In the genomic region with DNA sequence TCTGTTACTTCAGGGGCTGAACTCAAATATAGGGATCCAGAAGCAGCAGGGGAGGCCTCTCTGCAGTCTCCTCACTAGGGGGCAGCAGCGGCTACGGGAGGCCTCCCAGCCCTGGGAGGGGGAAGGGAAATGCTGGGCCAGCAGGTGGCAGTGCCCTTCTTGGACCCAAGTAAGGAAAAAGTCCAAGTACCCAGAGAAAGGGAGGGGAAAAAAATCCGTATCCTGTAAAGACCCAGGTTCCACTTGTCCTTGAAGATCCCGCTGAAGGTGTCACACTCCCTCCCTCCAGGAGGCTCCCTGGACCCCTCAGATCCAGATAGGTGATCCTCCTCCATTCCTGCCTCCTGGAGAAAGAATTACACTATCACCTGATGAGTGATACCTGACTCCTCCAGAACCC, we compare ENCODE assay signal across 1 cellular context.
TF ChIP-seq lines count a peak whose summit lies in the region.

No MANE protein-coding gene starts in this region.

TF ChIP-seq in GM12878, 131 proteins besides CTCF, POLR2A, EP300 and RAD21 (continued from another document):
- 0 out of 2 replicates have a peak, but pooled peaks have one; percentile 23 for TF ChIP-seq TCF12 (IDR thresholded peaks at IDR 0.05; ENCODE audit: low read depth, low read length)
- TF ChIP-seq CREB1 (IDR thresholded peaks at IDR 0.05; ENCODE audit: low read depth) = no peak
- 0 out of 2 replicates have a peak, but pooled peaks have one; percentile 33 for TF ChIP-seq ESRRA (IDR thresholded peaks at IDR 0.05; ENCODE audit: low read length)
- TF ChIP-seq, protein P1, sequence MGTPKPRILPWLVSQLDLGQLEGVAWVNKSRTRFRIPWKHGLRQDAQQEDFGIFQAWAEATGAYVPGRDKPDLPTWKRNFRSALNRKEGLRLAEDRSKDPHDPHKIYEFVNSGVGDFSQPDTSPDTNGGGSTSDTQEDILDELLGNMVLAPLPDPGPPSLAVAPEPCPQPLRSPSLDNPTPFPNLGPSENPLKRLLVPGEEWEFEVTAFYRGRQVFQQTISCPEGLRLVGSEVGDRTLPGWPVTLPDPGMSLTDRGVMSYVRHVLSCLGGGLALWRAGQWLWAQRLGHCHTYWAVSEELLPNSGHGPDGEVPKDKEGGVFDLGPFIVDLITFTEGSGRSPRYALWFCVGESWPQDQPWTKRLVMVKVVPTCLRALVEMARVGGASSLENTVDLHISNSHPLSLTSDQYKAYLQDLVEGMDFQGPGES (IDR thresholded peaks at IDR 0.05) = no peak
- peak; percentile 56; the same call in 1 of the 2 replicates for TF ChIP-seq RB1 (IDR thresholded peaks at IDR 0.05; ENCODE audit: borderline replicate concordance)
- TF ChIP-seq, protein P2, sequence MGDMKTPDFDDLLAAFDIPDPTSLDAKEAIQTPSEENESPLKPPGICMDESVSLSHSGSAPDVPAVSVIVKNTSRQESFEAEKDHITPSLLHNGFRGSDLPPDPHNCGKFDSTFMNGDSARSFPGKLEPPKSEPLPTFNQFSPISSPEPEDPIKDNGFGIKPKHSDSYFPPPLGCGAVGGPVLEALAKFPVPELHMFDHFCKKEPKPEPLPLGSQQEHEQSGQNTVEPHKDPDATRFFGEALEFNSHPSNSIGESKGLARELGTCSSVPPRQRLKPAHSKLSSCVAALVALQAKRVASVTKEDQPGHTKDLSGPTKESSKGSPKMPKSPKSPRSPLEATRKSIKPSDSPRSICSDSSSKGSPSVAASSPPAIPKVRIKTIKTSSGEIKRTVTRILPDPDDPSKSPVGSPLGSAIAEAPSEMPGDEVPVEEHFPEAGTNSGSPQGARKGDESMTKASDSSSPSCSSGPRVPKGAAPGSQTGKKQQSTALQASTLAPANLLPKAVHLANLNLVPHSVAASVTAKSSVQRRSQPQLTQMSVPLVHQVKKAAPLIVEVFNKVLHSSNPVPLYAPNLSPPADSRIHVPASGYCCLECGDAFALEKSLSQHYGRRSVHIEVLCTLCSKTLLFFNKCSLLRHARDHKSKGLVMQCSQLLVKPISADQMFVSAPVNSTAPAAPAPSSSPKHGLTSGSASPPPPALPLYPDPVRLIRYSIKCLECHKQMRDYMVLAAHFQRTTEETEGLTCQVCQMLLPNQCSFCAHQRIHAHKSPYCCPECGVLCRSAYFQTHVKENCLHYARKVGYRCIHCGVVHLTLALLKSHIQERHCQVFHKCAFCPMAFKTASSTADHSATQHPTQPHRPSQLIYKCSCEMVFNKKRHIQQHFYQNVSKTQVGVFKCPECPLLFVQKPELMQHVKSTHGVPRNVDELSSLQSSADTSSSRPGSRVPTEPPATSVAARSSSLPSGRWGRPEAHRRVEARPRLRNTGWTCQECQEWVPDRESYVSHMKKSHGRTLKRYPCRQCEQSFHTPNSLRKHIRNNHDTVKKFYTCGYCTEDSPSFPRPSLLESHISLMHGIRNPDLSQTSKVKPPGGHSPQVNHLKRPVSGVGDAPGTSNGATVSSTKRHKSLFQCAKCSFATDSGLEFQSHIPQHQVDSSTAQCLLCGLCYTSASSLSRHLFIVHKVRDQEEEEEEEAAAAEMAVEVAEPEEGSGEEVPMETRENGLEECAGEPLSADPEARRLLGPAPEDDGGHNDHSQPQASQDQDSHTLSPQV (IDR thresholded peaks at IDR 0.05) = 0 out of 2 replicates have a peak, but pooled peaks have one; percentile 49
- 0 out of 2 replicates have a peak, but pooled peaks have one; percentile 50 for TF ChIP-seq GATAD2B (conservative IDR thresholded peaks at IDR 0.05; ENCODE audit: low read depth)
- TF ChIP-seq MTA3 (IDR thresholded peaks at IDR 0.05; ENCODE audit: borderline replicate concordance, low read length) = no peak
- TF ChIP-seq SRF (IDR thresholded peaks at IDR 0.05; ENCODE audit: low read depth in 2 of 2, low read length in 2 of 2) = no peak
- TF ChIP-seq SMARCA5 (IDR thresholded peaks at IDR 0.05) = peak; percentile 65; the same call in 1 of the 2 replicates
- TF ChIP-seq SMC3 (IDR thresholded peaks at IDR 0.05; ENCODE audit: borderline replicate concordance, low read length) = peak; percentile 81
- peak; percentile 43; the same call in 1 of the 2 replicates for TF ChIP-seq LARP7 (IDR thresholded peaks at IDR 0.05)
- no peak for TF ChIP-seq MEF2B (IDR thresholded peaks at IDR 0.05; ENCODE audit: partially characterized antibody, poor library complexity, severe bottlenecking)
- TF ChIP-seq CHD2 (IDR thresholded peaks at IDR 0.05; ENCODE audit: borderline replicate concordance, low read depth, low read length) = peak; percentile 84
- TF ChIP-seq, protein P3, sequence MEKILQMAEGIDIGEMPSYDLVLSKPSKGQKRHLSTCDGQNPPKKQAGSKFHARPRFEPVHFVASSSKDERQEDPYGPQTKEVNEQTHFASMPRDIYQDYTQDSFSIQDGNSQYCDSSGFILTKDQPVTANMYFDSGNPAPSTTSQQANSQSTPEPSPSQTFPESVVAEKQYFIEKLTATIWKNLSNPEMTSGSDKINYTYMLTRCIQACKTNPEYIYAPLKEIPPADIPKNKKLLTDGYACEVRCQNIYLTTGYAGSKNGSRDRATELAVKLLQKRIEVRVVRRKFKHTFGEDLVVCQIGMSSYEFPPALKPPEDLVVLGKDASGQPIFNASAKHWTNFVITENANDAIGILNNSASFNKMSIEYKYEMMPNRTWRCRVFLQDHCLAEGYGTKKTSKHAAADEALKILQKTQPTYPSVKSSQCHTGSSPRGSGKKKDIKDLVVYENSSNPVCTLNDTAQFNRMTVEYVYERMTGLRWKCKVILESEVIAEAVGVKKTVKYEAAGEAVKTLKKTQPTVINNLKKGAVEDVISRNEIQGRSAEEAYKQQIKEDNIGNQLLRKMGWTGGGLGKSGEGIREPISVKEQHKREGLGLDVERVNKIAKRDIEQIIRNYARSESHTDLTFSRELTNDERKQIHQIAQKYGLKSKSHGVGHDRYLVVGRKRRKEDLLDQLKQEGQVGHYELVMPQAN (conservative IDR thresholded peaks at IDR 0.05) = peak; percentile 37; the same call in 1 of the 2 replicates
- TF ChIP-seq BHLHE40 (IDR thresholded peaks at IDR 0.05; ENCODE audit: borderline replicate concordance in 1 of 2, low read depth in 2 of 2, low read length in 1 of 2) = peak in 1 of 2 experiments; percentile 31; a peak in 1 of 4 replicates
- no peak for TF ChIP-seq FOS (IDR thresholded peaks at IDR 0.05; ENCODE audit: borderline replicate concordance, extremely low read depth, insufficient read length)
- 0 out of 2 replicates have a peak, but pooled peaks have one; percentile 16 for TF ChIP-seq CREM (IDR thresholded peaks at IDR 0.05; ENCODE audit: low read depth)
- TF ChIP-seq TAF1 (IDR thresholded peaks at IDR 0.05; ENCODE audit: borderline replicate concordance, low read depth, low read length) = no peak
- TF ChIP-seq SMAD5 (IDR thresholded peaks at IDR 0.05; ENCODE audit: low read depth) = no peak
- TF ChIP-seq IKZF1 (conservative IDR thresholded peaks at IDR 0.05) = 0 out of 2 replicates have a peak, but pooled peaks have one; percentile 44
- TF ChIP-seq IRF4 (IDR thresholded peaks at IDR 0.05; ENCODE audit: low read depth, low read length) = no peak
- TF ChIP-seq PML (IDR thresholded peaks at IDR 0.05; ENCODE audit: low read length) = no peak
- TF ChIP-seq MEF2A (IDR thresholded peaks at IDR 0.05; ENCODE audit: insufficient read depth, low read depth, low read length) = no peak
- TF ChIP-seq, protein P4, sequence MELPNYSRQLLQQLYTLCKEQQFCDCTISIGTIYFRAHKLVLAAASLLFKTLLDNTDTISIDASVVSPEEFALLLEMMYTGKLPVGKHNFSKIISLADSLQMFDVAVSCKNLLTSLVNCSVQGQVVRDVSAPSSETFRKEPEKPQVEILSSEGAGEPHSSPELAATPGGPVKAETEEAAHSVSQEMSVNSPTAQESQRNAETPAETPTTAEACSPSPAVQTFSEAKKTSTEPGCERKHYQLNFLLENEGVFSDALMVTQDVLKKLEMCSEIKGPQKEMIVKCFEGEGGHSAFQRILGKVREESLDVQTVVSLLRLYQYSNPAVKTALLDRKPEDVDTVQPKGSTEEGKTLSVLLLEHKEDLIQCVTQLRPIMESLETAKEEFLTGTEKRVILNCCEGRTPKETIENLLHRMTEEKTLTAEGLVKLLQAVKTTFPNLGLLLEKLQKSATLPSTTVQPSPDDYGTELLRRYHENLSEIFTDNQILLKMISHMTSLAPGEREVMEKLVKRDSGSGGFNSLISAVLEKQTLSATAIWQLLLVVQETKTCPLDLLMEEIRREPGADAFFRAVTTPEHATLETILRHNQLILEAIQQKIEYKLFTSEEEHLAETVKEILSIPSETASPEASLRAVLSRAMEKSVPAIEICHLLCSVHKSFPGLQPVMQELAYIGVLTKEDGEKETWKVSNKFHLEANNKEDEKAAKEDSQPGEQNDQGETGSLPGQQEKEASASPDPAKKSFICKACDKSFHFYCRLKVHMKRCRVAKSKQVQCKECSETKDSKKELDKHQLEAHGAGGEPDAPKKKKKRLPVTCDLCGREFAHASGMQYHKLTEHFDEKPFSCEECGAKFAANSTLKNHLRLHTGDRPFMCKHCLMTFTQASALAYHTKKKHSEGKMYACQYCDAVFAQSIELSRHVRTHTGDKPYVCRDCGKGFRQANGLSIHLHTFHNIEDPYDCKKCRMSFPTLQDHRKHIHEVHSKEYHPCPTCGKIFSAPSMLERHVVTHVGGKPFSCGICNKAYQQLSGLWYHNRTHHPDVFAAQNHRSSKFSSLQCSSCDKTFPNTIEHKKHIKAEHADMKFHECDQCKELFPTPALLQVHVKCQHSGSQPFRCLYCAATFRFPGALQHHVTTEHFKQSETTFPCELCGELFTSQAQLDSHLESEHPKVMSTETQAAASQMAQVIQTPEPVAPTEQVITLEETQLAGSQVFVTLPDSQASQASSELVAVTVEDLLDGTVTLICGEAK (IDR thresholded peaks at IDR 0.05; ENCODE audit: borderline replicate concordance) = no peak
- no peak for TF ChIP-seq BCL11A (IDR thresholded peaks at IDR 0.05; ENCODE audit: low read depth, low read length)
